ENCODE assay signal across 8 cellular contexts in genomic region chr9:131289301-131290038, GRCh38. TPM values are rescaled to one million over a fixed set of nuclear protein-coding genes. Genes with fewer than 3 reads are reported as not detected.
DNase-seq lines count a peak whose midpoint lies in the region; ATAC-seq and TF ChIP-seq lines count a peak whose summit lies in the region.

PLPP7 (plus strand) TSS chr9:131289723; CDS start chr9:131289998, 275 bp downstream.

- H3K4me1 Mint-ChIP-seq in nephron = peaks cover 30% of the 10 kb centered on the region
- H3K4me1 Mint-ChIP-seq in activated T-helper 17 cell treated with anti-CD3 and anti-CD28 coated beads, Interleukin-2, amount 50 U/mL, for 72 hours = no peaks in the 10 kb centered on the region

- no peaks in the 10 kb centered on the region for H3K36me3 Mint-ChIP-seq in nephron (ENCODE audit: low read depth)
- H3K36me3 Mint-ChIP-seq in activated T-helper 17 cell treated with anti-CD3 and anti-CD28 coated beads, Interleukin-2, amount 50 U/mL, for 72 hours (ENCODE audit: low read depth) = no peaks in the 10 kb centered on the region

- peak within 1 kb of the TSS; percentile 73 to 86 (median 75) for H3K4me3 Mint-ChIP-seq in nephron
- no peak within 1 kb of the TSS for H3K4me3 Mint-ChIP-seq in activated T-helper 17 cell treated with anti-CD3 and anti-CD28 coated beads, Interleukin-2, amount 50 U/mL, for 72 hours

- peak; percentile 71 for ATAC-seq in GM18502 (IDR thresholded peaks at IDR 0.05; ENCODE audit: poor library complexity, unreplicated experiment)
- no peak for ATAC-seq in activated T-helper 17 cell treated with anti-CD3 and anti-CD28 coated beads, Interleukin-2, amount 50 U/mL, for 72 hours (replicated peaks)

- peak within 1 kb of the TSS in 1 of 3 experiments; percentile 60 for H3K27ac Mint-ChIP-seq in nephron
- H3K27ac Mint-ChIP-seq in activated T-helper 17 cell treated with anti-CD3 and anti-CD28 coated beads, Interleukin-2, amount 50 U/mL, for 72 hours = no peak within 1 kb of the TSS

- peaks cover 16% of the 10 kb centered on the region for H3K27me3 Mint-ChIP-seq in nephron (ENCODE audit: low read depth)
- no peaks in the 10 kb centered on the region for H3K27me3 Mint-ChIP-seq in activated T-helper 17 cell treated with anti-CD3 and anti-CD28 coated beads, Interleukin-2, amount 50 U/mL, for 72 hours

- peak; percentile 53 for DNase-seq in RKO (ENCODE audit: low spot score)
- peak; percentile 71 for DNase-seq in fibroblast of peridontal ligament (ENCODE audit: extremely low read depth)
- no peak for DNase-seq in stimulated activated CD8-positive, alpha-beta memory T cell treated with anti-CD3 and anti-CD28 coated beads, Interleukin-4, amount 100 ng/mL, for 48 hours
- DNase-seq in T-helper 9 cell = no peak
- DNase-seq in HT-29 (ENCODE audit: low spot score) = no peak

- no peak for TF ChIP-seq CTCF in nephron (IDR thresholded peaks at IDR 0.05; ENCODE audit: unreplicated experiment in 3 of 3)

- H3K9me3 Mint-ChIP-seq in nephron = no peaks in the 10 kb centered on the region
- H3K9me3 Mint-ChIP-seq in activated T-helper 17 cell treated with anti-CD3 and anti-CD28 coated beads, Interleukin-2, amount 50 U/mL, for 72 hours = no peaks in the 10 kb centered on the region

RNA-seq across cellular contexts. Expression of gene PLPP7, which starts in this region (rescaled TPM):
- not detected in 2 replicates for total RNA-seq in HT-29 (2014; rRNA removed; shearing (Covaris generic))
- not detected for total RNA-seq in activated T-helper 17 cell treated with anti-CD3 and anti-CD28 coated beads, Interleukin-2, amount 50 U/mL, for 72 hours

Comparison
In these comparisons a context has a peak if more than half of its experiments do, and no peak if none do; other contexts are left out.
1. DNase-seq: peak in RKO (single experiment) and fibroblast of peridontal ligament (single experiment); none in stimulated activated CD8-positive, alpha-beta memory T cell treated with anti-CD3 and anti-CD28 coated beads, Interleukin-4, amount 100 ng/mL, for 48 hours (single experiment), T-helper 9 cell (single experiment) and HT-29 (single experiment).